9 cellular contexts compared by ENCODE assay signal in the genomic region with DNA sequence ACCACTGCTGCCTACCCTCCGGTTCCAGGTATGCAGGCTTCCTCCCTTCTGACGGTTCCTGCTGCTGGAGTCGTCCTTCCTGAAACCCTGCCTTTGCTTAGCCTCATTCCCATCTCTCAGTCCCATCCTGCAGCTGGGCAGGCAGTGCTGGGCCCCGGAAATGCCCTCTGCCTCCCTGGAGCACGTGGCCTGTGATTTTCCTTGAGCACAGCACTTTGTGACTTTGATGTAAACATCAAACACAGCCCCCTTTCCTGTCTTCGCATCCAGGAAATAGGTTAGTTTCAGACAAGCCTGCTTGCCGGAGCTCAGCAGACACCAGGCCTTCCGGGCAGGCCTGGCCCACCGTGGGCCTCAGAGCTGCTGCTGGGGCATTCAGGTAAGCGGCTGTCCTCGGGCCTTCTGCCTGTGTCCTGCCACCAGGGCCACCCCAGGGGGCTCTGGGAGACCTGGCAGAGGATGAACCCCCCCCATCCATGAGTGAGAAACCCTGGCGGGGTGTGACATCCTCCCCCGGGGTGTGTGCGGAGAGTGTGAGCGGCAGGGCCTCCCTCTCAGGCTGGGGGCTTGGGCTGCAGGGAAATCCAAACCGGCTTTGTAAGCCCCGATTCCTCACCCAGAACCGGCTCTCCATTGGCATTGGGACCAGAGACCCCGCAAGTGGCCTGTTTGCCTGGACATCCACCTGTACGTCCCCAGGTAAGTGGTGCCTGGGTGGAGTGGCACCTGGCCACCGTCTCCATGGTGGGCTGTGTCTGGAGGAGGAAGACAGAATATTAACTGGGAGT. TPM values are rescaled to one million over a fixed set of nuclear protein-coding genes. Genes with fewer than 3 reads are reported as not detected.
DNase-seq lines count a peak whose midpoint lies in the region; ATAC-seq and TF ChIP-seq lines count a peak whose summit lies in the region.
"Had no signal": no experiment of that assay in that cellular context is flagged by ENCODE, and none has a peak within 500 bp of the region (broad histone marks: within the 10 kb centered on the region; RNA-seq: fewer than 3 reads in every experiment).

A gene (plus strand): TSS at position 281 of the 788 bp plus-strand sequence. CDS start 10,461 bp downstream, outside the sequence.

- no peaks in the 10 kb centered on the region for H3K9me3 Mint-ChIP-seq in osteocyte (ENCODE audit: unreplicated experiment)

- peaks cover 2% of the 10 kb centered on the region for H3K4me1 Mint-ChIP-seq in osteocyte (ENCODE audit: unreplicated experiment)

- H3K36me3 Mint-ChIP-seq in osteocyte (ENCODE audit: unreplicated experiment), result no peaks in the 10 kb centered on the region

- H4K20me1 ChIP-seq in OCI-LY7 (ENCODE audit: insufficient read depth, low read length), result no peaks in the 10 kb centered on the region

- ATAC-seq in lower lobe of right lung, result peak in 1 of 2 donors; percentile 24
- no peak for ATAC-seq in GM18907 (IDR thresholded peaks at IDR 0.05; ENCODE audit: unreplicated experiment)

- peak within 1 kb of the TSS; percentile 92 for H2AFZ ChIP-seq in OCI-LY7 (ENCODE audit: low read length)

- H3K27me3 Mint-ChIP-seq in osteocyte (ENCODE audit: unreplicated experiment), result peaks cover 7% of the 10 kb centered on the region

- H3K4me1 ChIP-seq in OCI-LY7 (ENCODE audit: insufficient read depth, low read length, poor library complexity, severe bottlenecking) (peaks cover 34% of the 10 kb centered on the region), lower lobe of right lung (no peaks in the 10 kb centered on the region), A673 (ENCODE audit: insufficient read depth, low read length, poor library complexity, severe bottlenecking) (no peaks in the 10 kb centered on the region)

- H3K27me3 ChIP-seq in lower lobe of right lung (ENCODE audit: low read depth) (no peaks in the 10 kb centered on the region), A673 (replicated peaks; ENCODE audit: insufficient read depth, low read depth, low read length, poor library complexity) (no peaks in the 10 kb centered on the region)

- H3K27ac Mint-ChIP-seq in osteocyte (ENCODE audit: unreplicated experiment), result no peak within 1 kb of the TSS

- H3K4me2 ChIP-seq in OCI-LY7 (ENCODE audit: low read length), result peak within 1 kb of the TSS; percentile 73

- H3K79me2 ChIP-seq in OCI-LY7 (ENCODE audit: insufficient read depth, low read depth, low read length), result peaks cover 8% of the 10 kb centered on the region; the same call in 1 of the 2 replicates

- TF ChIP-seq CTCF in OCI-LY7 (conservative IDR thresholded peaks at IDR 0.05; ENCODE audit: low read length), result no peak
- TF ChIP-seq CTCF in lower lobe of right lung (IDR thresholded peaks at IDR 0.05), result no peak
- no peak for TF ChIP-seq CTCF in A673 (conservative IDR thresholded peaks at IDR 0.05; ENCODE audit: low read depth, low read length)
- TF ChIP-seq CTCF in osteocyte (IDR thresholded peaks at IDR 0.05), result no peak

- no peak within 1 kb of the TSS for H3K4me3 Mint-ChIP-seq in osteocyte (ENCODE audit: unreplicated experiment)

- H3K9me3 ChIP-seq in OCI-LY7 (ENCODE audit: low read length) (no peaks in the 10 kb centered on the region), lower lobe of right lung (no peaks in the 10 kb centered on the region), A673 (ENCODE audit: low read depth, low read length, poor library complexity, severe bottlenecking) (no peaks in the 10 kb centered on the region)

- peak within 1 kb of the TSS; percentile 20 for H3K27ac ChIP-seq in OCI-LY7 (ENCODE audit: low read depth, low read length, poor library complexity, severe bottlenecking)
- peak within 1 kb of the TSS; percentile 58 for H3K27ac ChIP-seq in lower lobe of right lung
- no peak within 1 kb of the TSS for H3K27ac ChIP-seq in A673 (ENCODE audit: low read depth, low read length, poor library complexity, severe bottlenecking)
- H3K27ac ChIP-seq: VCaP had no signal

- POLR2A ChIA-PET in OCI-LY7 (lab: Charles Lee), result interaction anchor here (0.5 to 2.3 kb wide), 2 partner anchors 28 to 33 kb away, joined by 3 to 5 read pairs; no protein-coding TSS in a partner anchor
- POLR2A ChIA-PET in A673 (lab: Charles Lee; ENCODE audit: low non-redundant PET), result no interaction called here

- H3K36me3 ChIP-seq in OCI-LY7 (ENCODE audit: insufficient read depth, low read length) (no peaks in the 10 kb centered on the region), lower lobe of right lung (no peaks in the 10 kb centered on the region), A673 (ENCODE audit: insufficient read depth, low read length, poor library complexity, severe bottlenecking) (no peaks in the 10 kb centered on the region)

- BruUV-seq in OCI-LY7 (replicated peaks; lab: Mats Ljungman, UMichigan) (no TSS peak), A673 (replicated peaks; lab: Mats Ljungman, UMichigan) (no TSS peak)

- no peaks in the 10 kb centered on the region for H3K9me2 ChIP-seq in OCI-LY7 (ENCODE audit: insufficient read depth, low read length)

- intact Hi-C loops in OCI-LY7 (cut with micrococcal nuclease; ENCODE audit: unreplicated experiment), result loop anchor here (5.0 kb wide), 1 partner anchor 674 kb away; no protein-coding TSS in a partner anchor
- intact Hi-C loops in lower lobe of right lung (cut with DNase I), result no loop called here
- intact Hi-C loops in A673 (cut with micrococcal nuclease; ENCODE audit: unreplicated experiment), result no loop called here

- DNase-seq in OCI-LY7 (ENCODE audit: low spot score) (peak; percentile 81), lower lobe of right lung (no peak), A673 (ENCODE audit: low spot score) (no peak), NCI-H1436 (lab: John Stamatoyannopoulos, UW) (no peak), osteocyte (ENCODE audit: extremely low spot score, unreplicated experiment) (no peak)
- peak; percentile 69 for DNase-seq in activated T-cell treated with anti-CD3 and anti-CD28 coated beads, Interleukin-2, amount 50 U/mL, for 1 hour
- DNase-seq in stimulated activated CD8-positive, alpha-beta memory T cell treated with anti-CD3 and anti-CD28 coated beads, Interleukin-7, amount 100 ng/mL, for 4 hours (ENCODE audit: low read depth in 2 of 2), result peak; percentile 53 to 55

- H3K4me3 ChIP-seq in OCI-LY7 (ENCODE audit: low read depth, low read length, poor library complexity, severe bottlenecking), result peak within 1 kb of the TSS; percentile 69
- peak within 1 kb of the TSS; percentile 39 for H3K4me3 ChIP-seq in lower lobe of right lung
- no peak within 1 kb of the TSS for H3K4me3 ChIP-seq in A673 (ENCODE audit: low read depth, low read length, poor library complexity, severe bottlenecking)

- CTCF ChIA-PET in OCI-LY7 (lab: Charles Lee; ENCODE audit: unreplicated experiment), result interaction anchor here (0.6 kb wide), 1 partner anchor 23 kb away, joined by 3 read pairs; no protein-coding TSS in a partner anchor
- CTCF ChIA-PET in A673 (lab: Charles Lee), result no interaction called here

RNA-seq across cellular contexts. Expression of the gene that starts here (rescaled TPM):
- 56.9 and 57.9 TPM in 2 replicates for total RNA-seq in OCI-LY7 (2014; rRNA removed; shearing (Covaris generic))
- total RNA-seq in OCI-LY7 (2022) (39.8 and 40.8 TPM in 2 replicates), lower lobe of right lung (8.8 TPM), A673 (2021) (not detected in 2 replicates), osteocyte (0.44 and 1.1 TPM in 2 replicates)

Comparison
In these comparisons a context has a peak if more than half of its experiments do, and no peak if none do; other contexts are left out.
1. DNase-seq: peak in OCI-LY7 (single experiment), activated T-cell treated with anti-CD3 and anti-CD28 coated beads, Interleukin-2, amount 50 U/mL, for 1 hour (single experiment) and stimulated activated CD8-positive, alpha-beta memory T cell treated with anti-CD3 and anti-CD28 coated beads, Interleukin-7, amount 100 ng/mL, for 4 hours (2 of 2); none in lower lobe of right lung (single experiment), A673 (single experiment), NCI-H1436 (single experiment) and osteocyte (single experiment).